Comparison of ENCODE assay signal across 8 cellular contexts in genomic region chr3:28286595-28286994, GRCh38. TPM values are rescaled to one million over a fixed set of nuclear protein-coding genes. Genes with fewer than 3 reads are reported as not detected.
DNase-seq lines count a peak whose midpoint lies in the region; ATAC-seq, FAIRE-seq and TF ChIP-seq lines count a peak whose summit lies in the region.

No MANE protein-coding gene starts in this region.

- peaks cover 5% of the 10 kb centered on the region for H4K20me1 ChIP-seq in astrocyte (ENCODE audit: insufficient read depth, low read length)

- H3K4me1 ChIP-seq in astrocyte (ENCODE audit: insufficient read depth, low read length) = no peaks in the 10 kb centered on the region
- no peaks in the 10 kb centered on the region for H3K4me1 ChIP-seq in thoracic aorta (ENCODE audit: control insufficient read depth in 1 of 2, low read depth in 2 of 2)

- H3K4me2 ChIP-seq in astrocyte (ENCODE audit: low read length) = no peak overlapping the region

- no peak for TF ChIP-seq POLR2A in GM12891 (IDR thresholded peaks at IDR 0.05; ENCODE audit: low read depth, low read length)

- DNase-seq in AG08395 (ENCODE audit: low spot score) (peak; percentile 50), GM12891 (ENCODE audit: insufficient read length, low spot score) (no peak), NAMALWA (ENCODE audit: low spot score) (peak; percentile 61), astrocyte (ENCODE audit: low read depth) (peak; percentile 12), iPS-NIHi11 (ENCODE audit: low spot score) (peak; percentile 10), thoracic aorta (ENCODE audit: low spot score) (no peak)
- no peak for DNase-seq in activated naive CD8-positive, alpha-beta T cell treated with anti-CD3 and anti-CD28 coated beads, Interleukin-2, amount 50 U/mL, for 24 hours

- H3K79me2 ChIP-seq in astrocyte (ENCODE audit: insufficient read depth, low read length) = no peaks in the 10 kb centered on the region

- no peak overlapping the region for H3K27ac Mint-ChIP-seq in astrocyte (ENCODE audit: unreplicated experiment)
- no peak overlapping the region for H3K27ac Mint-ChIP-seq in activated naive CD8-positive, alpha-beta T cell treated with anti-CD3 and anti-CD28 coated beads, Interleukin-2, amount 50 U/mL, for 24 hours

- no peaks in the 10 kb centered on the region for H3K4me1 Mint-ChIP-seq in astrocyte (ENCODE audit: low read depth, unreplicated experiment)
- H3K4me1 Mint-ChIP-seq in activated naive CD8-positive, alpha-beta T cell treated with anti-CD3 and anti-CD28 coated beads, Interleukin-2, amount 50 U/mL, for 24 hours = peaks cover 9% of the 10 kb centered on the region

- no peak overlapping the region for H3K4me3 ChIP-seq in astrocyte (ENCODE audit: insufficient read depth, low read depth, low read length)
- H3K4me3 ChIP-seq in thoracic aorta = no peak overlapping the region

- ATAC-seq in HG02623 (IDR thresholded peaks at IDR 0.05; ENCODE audit: unreplicated experiment) (peak; percentile 91), thoracic aorta (ENCODE audit: insufficient number of reproducible peaks, low FRiP score, low read depth) (no peak)
- ATAC-seq in activated naive CD8-positive, alpha-beta T cell treated with anti-CD3 and anti-CD28 coated beads, Interleukin-2, amount 50 U/mL, for 24 hours = no peak

- H3K9me3 Mint-ChIP-seq in astrocyte (ENCODE audit: unreplicated experiment) = peaks cover 2% of the 10 kb centered on the region
- peaks cover 4% of the 10 kb centered on the region for H3K9me3 Mint-ChIP-seq in activated naive CD8-positive, alpha-beta T cell treated with anti-CD3 and anti-CD28 coated beads, Interleukin-2, amount 50 U/mL, for 24 hours

- H3K27me3 Mint-ChIP-seq in astrocyte (ENCODE audit: low read depth, unreplicated experiment) = no peaks in the 10 kb centered on the region
- no peaks in the 10 kb centered on the region for H3K27me3 Mint-ChIP-seq in activated naive CD8-positive, alpha-beta T cell treated with anti-CD3 and anti-CD28 coated beads, Interleukin-2, amount 50 U/mL, for 24 hours

- TF ChIP-seq CTCF in astrocyte (IDR thresholded peaks at IDR 0.05; ENCODE audit: insufficient read depth, low read depth, low read length) (peak; percentile 58), thoracic aorta (IDR thresholded peaks at IDR 0.05) (peak; percentile 58)

- no peaks in the 10 kb centered on the region for H3K36me3 Mint-ChIP-seq in astrocyte (ENCODE audit: low read depth, unreplicated experiment)
- H3K36me3 Mint-ChIP-seq in activated naive CD8-positive, alpha-beta T cell treated with anti-CD3 and anti-CD28 coated beads, Interleukin-2, amount 50 U/mL, for 24 hours (ENCODE audit: low read depth) = peaks cover 6% of the 10 kb centered on the region

- no peak overlapping the region for H2AFZ ChIP-seq in astrocyte (ENCODE audit: low read depth, low read length)

- H3K4me3 Mint-ChIP-seq in astrocyte (ENCODE audit: unreplicated experiment) = no peak overlapping the region
- H3K4me3 Mint-ChIP-seq in activated naive CD8-positive, alpha-beta T cell treated with anti-CD3 and anti-CD28 coated beads, Interleukin-2, amount 50 U/mL, for 24 hours = no peak overlapping the region

- H3K36me3 ChIP-seq in astrocyte (ENCODE audit: insufficient read depth, low read length) (no peaks in the 10 kb centered on the region), thoracic aorta (no peaks in the 10 kb centered on the region)

- H3K27me3 ChIP-seq in astrocyte (ENCODE audit: insufficient read depth, low read length) = no peaks in the 10 kb centered on the region
- H3K27me3 ChIP-seq in thoracic aorta (replicated peaks; ENCODE audit: insufficient read depth) = no peaks in the 10 kb centered on the region

- H3K9me3 ChIP-seq in astrocyte (ENCODE audit: insufficient read depth, low read depth, low read length) = no peaks in the 10 kb centered on the region
- no peaks in the 10 kb centered on the region for H3K9me3 ChIP-seq in thoracic aorta

- FAIRE-seq in GM12891 (lab: Jason Lieb, UNC) = peak; percentile 75
- FAIRE-seq in astrocyte (lab: Jason Lieb, UNC) = peak; percentile 5

- no peak overlapping the region for H3K9ac ChIP-seq in astrocyte (ENCODE audit: low read length)

- no peak overlapping the region for H3K27ac ChIP-seq in astrocyte (ENCODE audit: low read depth, low read length)
- H3K27ac ChIP-seq in thoracic aorta = no peak overlapping the region

TF ChIP-seq in GM12891, 5 proteins besides CTCF, POLR2A, EP300 and RAD21:
- no peak for TF ChIP-seq POLR2AphosphoS5 (IDR thresholded peaks at IDR 0.05; ENCODE audit: low read depth, low read length)
- TF ChIP-seq TAF1 (IDR thresholded peaks at IDR 0.05; ENCODE audit: low read depth, low read length) = no peak

RNA-seq across cellular contexts. Expression of gene CMC1, which starts 45.2 kb away (rescaled TPM):
- polyA plus RNA-seq in GM12891 (2012; ENCODE audit: low read depth, missing spikeins) = 43.7 TPM
- total RNA-seq in astrocyte = 10.3 and 13.4 TPM in 2 replicates
- 1 to 10 TPM; 3.3 to 5.6 TPM for total RNA-seq in thoracic aorta

Comparison
In these comparisons a context has a peak if more than half of its experiments do, and no peak if none do; other contexts are left out.
1. DNase-seq: peak in AG08395 (single experiment), NAMALWA (single experiment), astrocyte (single experiment) and iPS-NIHi11 (single experiment); none in GM12891 (single experiment), thoracic aorta (single experiment) and activated naive CD8-positive, alpha-beta T cell treated with anti-CD3 and anti-CD28 coated beads, Interleukin-2, amount 50 U/mL, for 24 hours (single experiment).